1 cellular context compared by ENCODE assay signal in the genomic region with DNA sequence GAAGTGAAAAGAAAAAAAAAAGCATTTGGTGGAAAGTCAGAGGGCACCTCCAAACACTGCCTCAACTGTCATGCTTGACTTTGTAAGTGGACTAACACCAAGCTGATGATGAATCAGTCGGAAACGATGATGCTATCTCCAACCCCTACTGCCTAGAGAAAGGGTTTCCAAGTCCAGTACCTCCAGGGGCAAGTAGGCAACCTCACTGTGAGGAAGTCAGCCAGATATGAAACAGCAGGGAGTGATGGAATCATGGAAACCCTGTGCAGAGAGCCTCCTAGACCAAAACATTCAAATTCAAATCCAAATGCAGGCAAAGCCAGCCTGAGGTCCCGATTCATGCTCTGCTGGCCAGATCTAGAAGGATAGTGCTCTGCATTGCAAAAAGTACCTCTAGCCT.
TF ChIP-seq lines count a peak whose summit lies in the region.

No MANE protein-coding gene starts in this region.

TF ChIP-seq in K562, 482 proteins besides CTCF, POLR2A, EP300 and RAD21:
- TF ChIP-seq, protein P1, sequence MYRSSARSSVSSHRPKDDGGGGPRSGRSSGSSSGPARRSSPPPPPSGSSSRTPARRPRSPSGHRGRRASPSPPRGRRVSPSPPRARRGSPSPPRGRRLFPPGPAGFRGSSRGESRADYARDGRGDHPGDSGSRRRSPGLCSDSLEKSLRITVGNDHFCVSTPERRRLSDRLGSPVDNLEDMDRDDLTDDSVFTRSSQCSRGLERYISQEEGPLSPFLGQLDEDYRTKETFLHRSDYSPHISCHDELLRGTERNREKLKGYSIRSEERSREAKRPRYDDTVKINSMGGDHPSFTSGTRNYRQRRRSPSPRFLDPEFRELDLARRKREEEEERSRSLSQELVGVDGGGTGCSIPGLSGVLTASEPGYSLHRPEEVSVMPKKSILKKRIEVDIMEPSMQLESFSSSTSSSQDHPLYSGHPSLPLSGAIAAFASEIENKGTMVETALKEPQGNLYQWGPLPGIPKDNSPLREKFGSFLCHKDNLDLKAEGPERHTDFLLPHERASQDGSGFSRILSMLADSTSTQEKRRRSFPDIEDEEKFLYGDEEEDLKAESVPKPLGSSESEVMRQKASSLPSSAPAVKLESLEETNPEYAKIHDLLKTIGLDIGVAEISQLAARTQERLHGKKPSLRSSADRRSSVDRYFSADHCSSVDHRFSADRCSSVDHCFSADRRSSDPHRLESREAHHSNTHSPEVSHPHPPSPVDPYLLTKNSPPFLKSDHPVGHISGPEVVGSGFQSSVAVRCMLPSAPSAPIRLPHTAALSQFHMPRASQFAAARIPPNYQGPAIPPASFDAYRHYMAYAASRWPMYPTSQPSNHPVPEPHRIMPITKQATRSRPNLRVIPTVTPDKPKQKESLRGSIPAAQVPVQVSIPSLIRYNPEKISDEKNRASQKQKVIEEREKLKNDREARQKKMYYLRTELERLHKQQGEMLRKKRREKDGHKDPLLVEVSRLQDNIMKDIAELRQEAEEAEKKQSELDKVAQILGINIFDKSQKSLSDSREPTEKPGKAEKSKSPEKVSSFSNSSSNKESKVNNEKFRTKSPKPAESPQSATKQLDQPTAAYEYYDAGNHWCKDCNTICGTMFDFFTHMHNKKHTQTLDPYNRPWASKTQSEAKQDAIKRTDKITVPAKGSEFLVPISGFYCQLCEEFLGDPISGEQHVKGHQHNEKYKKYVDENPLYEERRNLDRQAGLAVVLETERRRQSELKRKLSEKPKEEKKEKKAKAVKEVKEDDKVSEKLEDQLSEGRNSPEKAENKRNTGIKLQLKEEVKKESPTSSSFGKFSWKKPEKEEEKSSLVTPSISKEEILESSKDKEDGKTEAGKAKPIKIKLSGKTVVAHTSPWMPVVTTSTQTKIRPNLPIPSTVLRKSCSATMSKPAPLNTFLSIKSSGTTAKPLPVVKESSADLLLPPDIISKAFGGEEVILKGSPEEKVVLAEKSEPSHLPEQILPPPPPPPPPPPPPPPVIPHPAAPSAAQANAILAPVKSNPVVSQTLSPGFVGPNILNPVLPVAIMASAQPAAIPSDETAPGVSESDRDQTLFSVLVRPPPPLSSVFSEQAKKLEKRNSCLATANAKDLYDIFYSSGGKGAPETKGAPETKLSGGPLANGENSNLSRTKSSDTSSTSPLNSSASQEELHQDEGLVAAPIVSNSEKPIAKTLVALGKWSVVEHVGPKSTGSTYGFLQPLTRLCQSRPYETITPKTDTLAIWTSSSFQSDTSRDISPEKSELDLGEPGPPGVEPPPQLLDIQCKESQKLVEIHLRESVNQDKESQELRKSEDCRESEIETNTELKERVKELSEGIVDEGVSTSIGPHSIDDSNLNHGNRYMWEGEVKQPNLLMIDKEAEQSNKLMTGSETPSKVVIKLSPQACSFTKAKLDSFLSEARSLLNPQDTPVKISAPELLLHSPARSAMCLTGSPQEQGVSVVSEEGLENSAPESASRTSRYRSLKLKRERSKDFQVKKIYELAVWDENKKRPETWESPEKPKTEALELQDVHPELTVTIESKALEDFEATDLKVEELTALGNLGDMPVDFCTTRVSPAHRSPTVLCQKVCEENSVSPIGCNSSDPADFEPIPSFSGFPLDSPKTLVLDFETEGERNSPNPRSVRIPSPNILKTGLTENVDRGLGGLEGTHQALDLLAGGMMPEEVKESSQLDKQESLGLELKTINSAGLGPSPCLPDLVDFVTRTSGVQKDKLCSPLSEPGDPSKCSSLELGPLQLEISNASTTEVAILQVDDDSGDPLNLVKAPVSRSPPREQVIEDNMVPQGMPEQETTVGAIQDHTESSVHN (IDR thresholded peaks at IDR 0.05; ENCODE audit: borderline replicate concordance in 1 of 2, low read depth in 1 of 2), result 0 out of 4 replicates have a peak, but pooled peaks of 1 of the 2 experiments have one; percentile 19
- peak; percentile 68 for TF ChIP-seq FOSL1 (tag; conservative IDR thresholded peaks at IDR 0.05)
- TF ChIP-seq RCOR1 (IDR thresholded peaks at IDR 0.05; ENCODE audit: borderline replicate concordance in 1 of 2, low read depth in 2 of 2, low read length in 2 of 2), result 0 out of 4 replicates have a peak, but pooled peaks of 1 of the 2 experiments have one; percentile 5
- TF ChIP-seq, protein P2, sequence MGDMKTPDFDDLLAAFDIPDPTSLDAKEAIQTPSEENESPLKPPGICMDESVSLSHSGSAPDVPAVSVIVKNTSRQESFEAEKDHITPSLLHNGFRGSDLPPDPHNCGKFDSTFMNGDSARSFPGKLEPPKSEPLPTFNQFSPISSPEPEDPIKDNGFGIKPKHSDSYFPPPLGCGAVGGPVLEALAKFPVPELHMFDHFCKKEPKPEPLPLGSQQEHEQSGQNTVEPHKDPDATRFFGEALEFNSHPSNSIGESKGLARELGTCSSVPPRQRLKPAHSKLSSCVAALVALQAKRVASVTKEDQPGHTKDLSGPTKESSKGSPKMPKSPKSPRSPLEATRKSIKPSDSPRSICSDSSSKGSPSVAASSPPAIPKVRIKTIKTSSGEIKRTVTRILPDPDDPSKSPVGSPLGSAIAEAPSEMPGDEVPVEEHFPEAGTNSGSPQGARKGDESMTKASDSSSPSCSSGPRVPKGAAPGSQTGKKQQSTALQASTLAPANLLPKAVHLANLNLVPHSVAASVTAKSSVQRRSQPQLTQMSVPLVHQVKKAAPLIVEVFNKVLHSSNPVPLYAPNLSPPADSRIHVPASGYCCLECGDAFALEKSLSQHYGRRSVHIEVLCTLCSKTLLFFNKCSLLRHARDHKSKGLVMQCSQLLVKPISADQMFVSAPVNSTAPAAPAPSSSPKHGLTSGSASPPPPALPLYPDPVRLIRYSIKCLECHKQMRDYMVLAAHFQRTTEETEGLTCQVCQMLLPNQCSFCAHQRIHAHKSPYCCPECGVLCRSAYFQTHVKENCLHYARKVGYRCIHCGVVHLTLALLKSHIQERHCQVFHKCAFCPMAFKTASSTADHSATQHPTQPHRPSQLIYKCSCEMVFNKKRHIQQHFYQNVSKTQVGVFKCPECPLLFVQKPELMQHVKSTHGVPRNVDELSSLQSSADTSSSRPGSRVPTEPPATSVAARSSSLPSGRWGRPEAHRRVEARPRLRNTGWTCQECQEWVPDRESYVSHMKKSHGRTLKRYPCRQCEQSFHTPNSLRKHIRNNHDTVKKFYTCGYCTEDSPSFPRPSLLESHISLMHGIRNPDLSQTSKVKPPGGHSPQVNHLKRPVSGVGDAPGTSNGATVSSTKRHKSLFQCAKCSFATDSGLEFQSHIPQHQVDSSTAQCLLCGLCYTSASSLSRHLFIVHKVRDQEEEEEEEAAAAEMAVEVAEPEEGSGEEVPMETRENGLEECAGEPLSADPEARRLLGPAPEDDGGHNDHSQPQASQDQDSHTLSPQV (IDR thresholded peaks at IDR 0.05), result no peak
- TF ChIP-seq JUND (IDR thresholded peaks at IDR 0.05; ENCODE audit: borderline replicate concordance, low read depth, low read length), result peak; percentile 54; the same call in 1 of the 2 replicates
- no peak; the same call in 2 of the 3 replicates for TF ChIP-seq JUND (tag; IDR thresholded peaks at IDR 0.05; ENCODE audit: borderline replicate concordance, low read depth, low read length)
- TF ChIP-seq STAT5B (CRISPR knock-in tag; IDR thresholded peaks at IDR 0.05), result no peak
- peak; percentile 13; the same call in 1 of the 2 replicates for TF ChIP-seq SPI1 (IDR thresholded peaks at IDR 0.05; ENCODE audit: borderline replicate concordance, low read depth, low read length)
- TF ChIP-seq CREM (IDR thresholded peaks at IDR 0.05; ENCODE audit: low read depth), result 0 out of 2 replicates have a peak, but pooled peaks have one; percentile 7
- peak; percentile 46; the same call in 1 of the 2 replicates for TF ChIP-seq JUN (IDR thresholded peaks at IDR 0.05; ENCODE audit: borderline replicate concordance, low read depth, low read length)
- no peak for TF ChIP-seq JUN (CRISPR knock-in tag; IDR thresholded peaks at IDR 0.05; ENCODE audit: borderline replicate concordance)
- TF ChIP-seq HIVEP1 (CRISPR knock-in tag; IDR thresholded peaks at IDR 0.05), result no peak
- TF ChIP-seq, protein P3, sequence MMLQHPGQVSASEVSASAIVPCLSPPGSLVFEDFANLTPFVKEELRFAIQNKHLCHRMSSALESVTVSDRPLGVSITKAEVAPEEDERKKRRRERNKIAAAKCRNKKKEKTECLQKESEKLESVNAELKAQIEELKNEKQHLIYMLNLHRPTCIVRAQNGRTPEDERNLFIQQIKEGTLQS (IDR thresholded peaks at IDR 0.05), result peak; percentile 45; the same call in 1 of the 2 replicates
- TF ChIP-seq, protein P3 (CRISPR knock-in tag; conservative IDR thresholded peaks at IDR 0.05), result no peak
TF ChIP-seq in K562: peak in this region for 8.
